33 cellular contexts compared by ENCODE assay signal in the genomic region with DNA sequence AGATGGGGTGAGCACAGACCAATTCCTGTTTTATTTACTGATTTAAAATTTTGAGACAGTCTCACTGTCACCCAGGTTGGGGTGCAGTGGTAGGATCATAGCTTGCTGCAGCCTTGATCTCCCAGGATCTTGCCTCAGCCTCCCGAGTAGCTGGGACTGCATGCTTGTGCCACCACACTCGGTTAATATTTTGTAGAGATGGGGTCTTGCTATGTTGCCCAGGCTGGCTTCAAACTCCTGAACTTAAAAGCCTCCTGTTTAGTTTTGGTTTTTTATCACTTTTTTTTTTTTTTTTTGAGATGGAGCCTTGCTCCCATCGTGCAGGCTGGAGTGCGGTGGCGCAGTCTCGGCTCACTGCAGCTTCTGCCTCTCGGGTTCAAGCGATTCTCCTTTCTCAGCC. TPM values are rescaled to one million over a fixed set of nuclear protein-coding genes. Genes with fewer than 3 reads are reported as not detected.
"Had no signal": no experiment of that assay in that cellular context is flagged by ENCODE, and none has a peak within 500 bp of the region (broad histone marks: within the 10 kb centered on the region; RNA-seq: fewer than 3 reads in every experiment).

No MANE protein-coding gene starts in this region.

- H3K27ac ChIP-seq: breast epithelium, esophagus muscularis mucosa, foreskin keratinocyte, heart left ventricle, neutrophil, ovary, skin epidermis, thoracic aorta, VCaP had no signal

- ATAC-seq: activated CD4-positive, CD25-positive, alpha-beta regulatory T cell treated with anti-CD3 and anti-CD28 coated beads, Interleukin-2, amount 50 U/mL, for 24 hours; activated T-helper 17 cell treated with anti-CD3 and anti-CD28 coated beads, Interleukin-2, amount 50 U/mL, for 72 hours; foreskin keratinocyte; heart left ventricle; left colon; sciatic nerve had no signal

- H3K4me1 ChIP-seq: foreskin keratinocyte had no signal

- H3K27me3 Mint-ChIP-seq: activated CD4-positive, alpha-beta memory T cell treated with anti-CD3 and anti-CD28 coated beads for 36 hours; activated CD4-positive, alpha-beta T cell treated with anti-CD3 and anti-CD28 coated beads, Interleukin-2, amount 10 ng/mL, durations not matched to agents 24 days and 14 days; activated T-helper 17 cell treated with anti-CD3 and anti-CD28 coated beads, Interleukin-2, amount 50 U/mL, for 72 hours; progenitor cell of endocrine pancreas; stimulated activated naive CD8-positive, alpha-beta T cell treated with anti-CD3 and anti-CD28 coated beads, Interleukin-15, Interleukin-2, amounts not matched to agents 100 ng/mL and 50 ng/mL, for 24 hours had no signal

- H3K27me3 ChIP-seq: breast epithelium, esophagus muscularis mucosa, foreskin keratinocyte, heart left ventricle, neutrophil, ovary had no signal

- DNase-seq: activated CD4-positive, alpha-beta memory T cell treated with anti-CD3 and anti-CD28 coated beads for 36 hours; activated CD4-positive, alpha-beta T cell treated with anti-CD3 and anti-CD28 coated beads, Interleukin-2, amount 10 ng/mL, durations not matched to agents 24 days and 14 days; activated CD8-positive, alpha-beta memory T cell treated with anti-CD3 and anti-CD28 coated beads, Interleukin-2, amount 50 U/mL, for 4 hours; activated gamma-delta T cell treated with Interleukin-2 at 50 U/mL for 16 hours; activated naive CD4-positive, alpha-beta T cell treated with anti-CD3 and anti-CD28 coated beads, Interleukin-2, amount 50 U/mL, for 16 hours; activated T-cell treated with anti-CD3 and anti-CD28 coated beads, Interleukin-2, amount 50 U/mL, for 1 hour; central memory CD4-positive, alpha-beta T cell; foreskin keratinocyte; heart left ventricle; hypothalamus; immature natural killer cell; kidney; left colon; mammary epithelial cell; ovary; stimulated activated CD4-positive, alpha-beta T cell treated with anti-CD3 and anti-CD28 coated beads, Interleukin-12 subunit alpha, Interleukin-12 subunit beta, amount 100 ng/mL, for 4 hours; stimulated activated CD4-positive, alpha-beta T cell treated with anti-CD3 and anti-CD28 coated beads, Interleukin-4, amount 100 ng/mL, for 1 hour; T-helper 9 cell; trophoblast cell had no signal

- FAIRE-seq: kidney, TTC549, urothelium cell line had no signal

- H3K9me3 Mint-ChIP-seq: activated CD4-positive, alpha-beta memory T cell treated with anti-CD3 and anti-CD28 coated beads for 36 hours; activated CD4-positive, alpha-beta T cell treated with anti-CD3 and anti-CD28 coated beads, Interleukin-2, amount 10 ng/mL, durations not matched to agents 24 days and 14 days; activated T-helper 17 cell treated with anti-CD3 and anti-CD28 coated beads, Interleukin-2, amount 50 U/mL, for 72 hours; immature natural killer cell; nephron; stimulated activated naive CD8-positive, alpha-beta T cell treated with anti-CD3 and anti-CD28 coated beads, Interleukin-15, Interleukin-2, amounts not matched to agents 100 ng/mL and 50 ng/mL, for 24 hours had no signal

- H3K4me3 ChIP-seq: breast epithelium, esophagus muscularis mucosa, heart left ventricle, ovary, skin epidermis, thoracic aorta had no signal

- H3K4me3 Mint-ChIP-seq: activated CD4-positive, alpha-beta memory T cell treated with anti-CD3 and anti-CD28 coated beads for 36 hours; activated CD4-positive, alpha-beta T cell treated with anti-CD3 and anti-CD28 coated beads, Interleukin-2, amount 10 ng/mL, durations not matched to agents 24 days and 14 days; activated T-helper 17 cell treated with anti-CD3 and anti-CD28 coated beads, Interleukin-2, amount 50 U/mL, for 72 hours; immature natural killer cell; stimulated activated naive CD8-positive, alpha-beta T cell treated with anti-CD3 and anti-CD28 coated beads, Interleukin-15, Interleukin-2, amounts not matched to agents 100 ng/mL and 50 ng/mL, for 24 hours had no signal

- H3K9me3 ChIP-seq: breast epithelium, esophagus muscularis mucosa, heart left ventricle, neutrophil, ovary, thoracic aorta had no signal

- H3K27ac Mint-ChIP-seq: activated CD4-positive, alpha-beta memory T cell treated with anti-CD3 and anti-CD28 coated beads for 36 hours; activated CD4-positive, alpha-beta T cell treated with anti-CD3 and anti-CD28 coated beads, Interleukin-2, amount 10 ng/mL, durations not matched to agents 24 days and 14 days; activated T-helper 17 cell treated with anti-CD3 and anti-CD28 coated beads, Interleukin-2, amount 50 U/mL, for 72 hours; nephron; progenitor cell of endocrine pancreas had no signal

- H3K36me3 ChIP-seq: ovary had no signal

RNA-seq across cellular contexts. Expression of a gene that starts 30.2 kb away (rescaled TPM):
- total RNA-seq: activated CD4-positive, alpha-beta memory T cell treated with anti-CD3 and anti-CD28 coated beads for 36 hours; activated CD4-positive, alpha-beta T cell treated with anti-CD3 and anti-CD28 coated beads, Interleukin-2, amount 10 ng/mL, durations not matched to agents 24 days and 14 days; activated T-helper 17 cell treated with anti-CD3 and anti-CD28 coated beads, Interleukin-2, amount 50 U/mL, for 72 hours had no signal
